ENCODE assay signal across 1 cellular context in the genomic region with DNA sequence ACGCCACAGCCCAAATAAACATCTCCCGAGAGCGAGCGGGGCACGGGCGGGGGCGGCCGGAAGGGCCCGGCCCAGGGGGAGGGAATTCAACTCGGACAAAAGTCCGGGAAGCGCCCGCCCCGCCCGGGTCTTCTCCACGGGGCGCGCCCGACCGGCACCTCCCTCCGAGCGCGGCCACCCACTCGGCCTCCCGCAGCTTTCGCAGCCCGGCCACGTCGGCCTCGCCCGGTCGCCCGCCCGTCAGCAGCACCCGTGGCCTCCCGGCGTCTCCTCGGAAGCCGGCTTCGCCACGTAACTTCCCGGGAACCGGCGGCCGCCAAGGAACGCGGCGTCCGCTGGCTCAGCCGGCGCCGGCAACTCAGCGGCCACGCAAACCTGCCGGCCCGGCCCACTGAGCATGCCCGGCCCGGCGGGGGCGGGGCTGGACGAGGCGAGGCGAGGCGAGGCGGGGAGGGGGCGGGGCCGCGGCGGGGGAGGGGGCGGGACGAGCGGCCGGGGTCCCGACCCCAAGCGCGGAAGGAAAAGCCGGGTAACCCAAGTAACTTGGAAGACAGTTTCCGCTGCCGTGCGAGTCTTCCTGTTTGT.
A peak's percentile ranks its signal among the peaks of the same experiment; 100 is the strongest.
TF ChIP-seq lines count a peak whose summit lies in the region.

A gene (minus strand): TSS at position 369 of the 585 bp plus-strand sequence. CDS start 440 bp downstream, outside the sequence.

TF ChIP-seq in HepG2, 621 proteins besides CTCF, POLR2A, EP300 and RAD21 (continued from another document and continues in another):
- TF ChIP-seq, protein P1, sequence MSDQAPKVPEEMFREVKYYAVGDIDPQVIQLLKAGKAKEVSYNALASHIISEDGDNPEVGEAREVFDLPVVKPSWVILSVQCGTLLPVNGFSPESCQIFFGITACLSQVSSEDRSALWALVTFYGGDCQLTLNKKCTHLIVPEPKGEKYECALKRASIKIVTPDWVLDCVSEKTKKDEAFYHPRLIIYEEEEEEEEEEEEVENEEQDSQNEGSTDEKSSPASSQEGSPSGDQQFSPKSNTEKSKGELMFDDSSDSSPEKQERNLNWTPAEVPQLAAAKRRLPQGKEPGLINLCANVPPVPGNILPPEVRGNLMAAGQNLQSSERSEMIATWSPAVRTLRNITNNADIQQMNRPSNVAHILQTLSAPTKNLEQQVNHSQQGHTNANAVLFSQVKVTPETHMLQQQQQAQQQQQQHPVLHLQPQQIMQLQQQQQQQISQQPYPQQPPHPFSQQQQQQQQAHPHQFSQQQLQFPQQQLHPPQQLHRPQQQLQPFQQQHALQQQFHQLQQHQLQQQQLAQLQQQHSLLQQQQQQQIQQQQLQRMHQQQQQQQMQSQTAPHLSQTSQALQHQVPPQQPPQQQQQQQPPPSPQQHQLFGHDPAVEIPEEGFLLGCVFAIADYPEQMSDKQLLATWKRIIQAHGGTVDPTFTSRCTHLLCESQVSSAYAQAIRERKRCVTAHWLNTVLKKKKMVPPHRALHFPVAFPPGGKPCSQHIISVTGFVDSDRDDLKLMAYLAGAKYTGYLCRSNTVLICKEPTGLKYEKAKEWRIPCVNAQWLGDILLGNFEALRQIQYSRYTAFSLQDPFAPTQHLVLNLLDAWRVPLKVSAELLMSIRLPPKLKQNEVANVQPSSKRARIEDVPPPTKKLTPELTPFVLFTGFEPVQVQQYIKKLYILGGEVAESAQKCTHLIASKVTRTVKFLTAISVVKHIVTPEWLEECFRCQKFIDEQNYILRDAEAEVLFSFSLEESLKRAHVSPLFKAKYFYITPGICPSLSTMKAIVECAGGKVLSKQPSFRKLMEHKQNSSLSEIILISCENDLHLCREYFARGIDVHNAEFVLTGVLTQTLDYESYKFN (CRISPR knock-in tag; conservative IDR thresholded peaks at IDR 0.05) = no peak
- TF ChIP-seq ZNF563 (CRISPR knock-in tag; IDR thresholded peaks at IDR 0.05) (peak; percentile 2; the same call in 1 of the 2 replicates), CAMTA2 (CRISPR knock-in tag; IDR thresholded peaks at IDR 0.05; ENCODE audit: borderline replicate concordance) (no peak), NFKBIZ (CRISPR knock-in tag; IDR thresholded peaks at IDR 0.05) (no peak), ZNF253 (CRISPR knock-in tag; IDR thresholded peaks at IDR 0.05; ENCODE audit: borderline replicate concordance) (no peak), SOX5 (CRISPR knock-in tag; IDR thresholded peaks at IDR 0.05; ENCODE audit: borderline replicate concordance) (no peak), PHF20 (CRISPR knock-in tag; IDR thresholded peaks at IDR 0.05) (no peak)
- TF ChIP-seq, protein P2, sequence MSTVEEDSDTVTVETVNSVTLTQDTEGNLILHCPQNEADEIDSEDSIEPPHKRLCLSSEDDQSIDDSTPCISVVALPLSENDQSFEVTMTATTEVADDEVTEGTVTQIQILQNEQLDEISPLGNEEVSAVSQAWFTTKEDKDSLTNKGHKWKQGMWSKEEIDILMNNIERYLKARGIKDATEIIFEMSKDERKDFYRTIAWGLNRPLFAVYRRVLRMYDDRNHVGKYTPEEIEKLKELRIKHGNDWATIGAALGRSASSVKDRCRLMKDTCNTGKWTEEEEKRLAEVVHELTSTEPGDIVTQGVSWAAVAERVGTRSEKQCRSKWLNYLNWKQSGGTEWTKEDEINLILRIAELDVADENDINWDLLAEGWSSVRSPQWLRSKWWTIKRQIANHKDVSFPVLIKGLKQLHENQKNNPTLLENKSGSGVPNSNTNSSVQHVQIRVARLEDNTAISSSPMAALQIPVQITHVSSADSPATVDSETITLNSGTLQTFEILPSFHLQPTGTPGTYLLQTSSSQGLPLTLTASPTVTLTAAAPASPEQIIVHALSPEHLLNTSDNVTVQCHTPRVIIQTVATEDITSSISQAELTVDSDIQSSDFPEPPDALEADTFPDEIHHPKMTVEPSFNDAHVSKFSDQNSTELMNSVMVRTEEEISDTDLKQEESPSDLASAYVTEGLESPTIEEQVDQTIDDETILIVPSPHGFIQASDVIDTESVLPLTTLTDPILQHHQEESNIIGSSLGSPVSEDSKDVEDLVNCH (CRISPR knock-in tag; IDR thresholded peaks at IDR 0.05) = no peak
- TF ChIP-seq, protein P3, sequence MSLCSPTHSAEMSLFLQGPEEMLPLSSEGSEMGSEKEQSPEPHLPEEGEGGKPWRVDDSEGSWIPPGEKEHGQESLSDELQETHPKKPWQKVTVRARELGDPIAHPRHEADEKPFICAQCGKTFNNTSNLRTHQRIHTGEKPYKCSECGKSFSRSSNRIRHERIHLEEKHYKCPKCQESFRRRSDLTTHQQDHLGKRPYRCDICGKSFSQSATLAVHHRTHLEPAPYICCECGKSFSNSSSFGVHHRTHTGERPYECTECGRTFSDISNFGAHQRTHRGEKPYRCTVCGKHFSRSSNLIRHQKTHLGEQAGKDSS (CRISPR knock-in tag; IDR thresholded peaks at IDR 0.05; ENCODE audit: borderline replicate concordance, low read depth) = no peak; the same call in 1 of the 2 replicates
- TF ChIP-seq, protein P4, sequence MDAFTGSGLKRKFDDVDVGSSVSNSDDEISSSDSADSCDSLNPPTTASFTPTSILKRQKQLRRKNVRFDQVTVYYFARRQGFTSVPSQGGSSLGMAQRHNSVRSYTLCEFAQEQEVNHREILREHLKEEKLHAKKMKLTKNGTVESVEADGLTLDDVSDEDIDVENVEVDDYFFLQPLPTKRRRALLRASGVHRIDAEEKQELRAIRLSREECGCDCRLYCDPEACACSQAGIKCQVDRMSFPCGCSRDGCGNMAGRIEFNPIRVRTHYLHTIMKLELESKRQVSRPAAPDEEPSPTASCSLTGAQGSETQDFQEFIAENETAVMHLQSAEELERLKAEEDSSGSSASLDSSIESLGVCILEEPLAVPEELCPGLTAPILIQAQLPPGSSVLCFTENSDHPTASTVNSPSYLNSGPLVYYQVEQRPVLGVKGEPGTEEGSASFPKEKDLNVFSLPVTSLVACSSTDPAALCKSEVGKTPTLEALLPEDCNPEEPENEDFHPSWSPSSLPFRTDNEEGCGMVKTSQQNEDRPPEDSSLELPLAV (CRISPR knock-in tag; conservative IDR thresholded peaks at IDR 0.05; ENCODE audit: low read depth) = no peak
- TF ChIP-seq, protein P5, sequence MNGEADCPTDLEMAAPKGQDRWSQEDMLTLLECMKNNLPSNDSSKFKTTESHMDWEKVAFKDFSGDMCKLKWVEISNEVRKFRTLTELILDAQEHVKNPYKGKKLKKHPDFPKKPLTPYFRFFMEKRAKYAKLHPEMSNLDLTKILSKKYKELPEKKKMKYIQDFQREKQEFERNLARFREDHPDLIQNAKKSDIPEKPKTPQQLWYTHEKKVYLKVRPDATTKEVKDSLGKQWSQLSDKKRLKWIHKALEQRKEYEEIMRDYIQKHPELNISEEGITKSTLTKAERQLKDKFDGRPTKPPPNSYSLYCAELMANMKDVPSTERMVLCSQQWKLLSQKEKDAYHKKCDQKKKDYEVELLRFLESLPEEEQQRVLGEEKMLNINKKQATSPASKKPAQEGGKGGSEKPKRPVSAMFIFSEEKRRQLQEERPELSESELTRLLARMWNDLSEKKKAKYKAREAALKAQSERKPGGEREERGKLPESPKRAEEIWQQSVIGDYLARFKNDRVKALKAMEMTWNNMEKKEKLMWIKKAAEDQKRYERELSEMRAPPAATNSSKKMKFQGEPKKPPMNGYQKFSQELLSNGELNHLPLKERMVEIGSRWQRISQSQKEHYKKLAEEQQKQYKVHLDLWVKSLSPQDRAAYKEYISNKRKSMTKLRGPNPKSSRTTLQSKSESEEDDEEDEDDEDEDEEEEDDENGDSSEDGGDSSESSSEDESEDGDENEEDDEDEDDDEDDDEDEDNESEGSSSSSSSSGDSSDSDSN (CRISPR knock-in tag; IDR thresholded peaks at IDR 0.05) = no peak; the same call in 1 of the 2 replicates
- TF ChIP-seq, protein P6, sequence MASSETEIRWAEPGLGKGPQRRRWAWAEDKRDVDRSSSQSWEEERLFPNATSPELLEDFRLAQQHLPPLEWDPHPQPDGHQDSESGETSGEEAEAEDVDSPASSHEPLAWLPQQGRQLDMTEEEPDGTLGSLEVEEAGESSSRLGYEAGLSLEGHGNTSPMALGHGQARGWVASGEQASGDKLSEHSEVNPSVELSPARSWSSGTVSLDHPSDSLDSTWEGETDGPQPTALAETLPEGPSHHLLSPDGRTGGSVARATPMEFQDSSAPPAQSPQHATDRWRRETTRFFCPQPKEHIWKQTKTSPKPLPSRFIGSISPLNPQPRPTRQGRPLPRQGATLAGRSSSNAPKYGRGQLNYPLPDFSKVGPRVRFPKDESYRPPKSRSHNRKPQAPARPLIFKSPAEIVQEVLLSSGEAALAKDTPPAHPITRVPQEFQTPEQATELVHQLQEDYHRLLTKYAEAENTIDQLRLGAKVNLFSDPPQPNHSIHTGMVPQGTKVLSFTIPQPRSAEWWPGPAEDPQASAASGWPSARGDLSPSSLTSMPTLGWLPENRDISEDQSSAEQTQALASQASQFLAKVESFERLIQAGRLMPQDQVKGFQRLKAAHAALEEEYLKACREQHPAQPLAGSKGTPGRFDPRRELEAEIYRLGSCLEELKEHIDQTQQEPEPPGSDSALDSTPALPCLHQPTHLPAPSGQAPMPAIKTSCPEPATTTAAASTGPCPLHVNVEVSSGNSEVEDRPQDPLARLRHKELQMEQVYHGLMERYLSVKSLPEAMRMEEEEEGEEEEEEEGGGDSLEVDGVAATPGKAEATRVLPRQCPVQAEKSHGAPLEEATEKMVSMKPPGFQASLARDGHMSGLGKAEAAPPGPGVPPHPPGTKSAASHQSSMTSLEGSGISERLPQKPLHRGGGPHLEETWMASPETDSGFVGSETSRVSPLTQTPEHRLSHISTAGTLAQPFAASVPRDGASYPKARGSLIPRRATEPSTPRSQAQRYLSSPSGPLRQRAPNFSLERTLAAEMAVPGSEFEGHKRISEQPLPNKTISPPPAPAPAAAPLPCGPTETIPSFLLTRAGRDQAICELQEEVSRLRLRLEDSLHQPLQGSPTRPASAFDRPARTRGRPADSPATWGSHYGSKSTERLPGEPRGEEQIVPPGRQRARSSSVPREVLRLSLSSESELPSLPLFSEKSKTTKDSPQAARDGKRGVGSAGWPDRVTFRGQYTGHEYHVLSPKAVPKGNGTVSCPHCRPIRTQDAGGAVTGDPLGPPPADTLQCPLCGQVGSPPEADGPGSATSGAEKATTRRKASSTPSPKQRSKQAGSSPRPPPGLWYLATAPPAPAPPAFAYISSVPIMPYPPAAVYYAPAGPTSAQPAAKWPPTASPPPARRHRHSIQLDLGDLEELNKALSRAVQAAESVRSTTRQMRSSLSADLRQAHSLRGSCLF (CRISPR knock-in tag; IDR thresholded peaks at IDR 0.05; ENCODE audit: borderline replicate concordance) = no peak
- TF ChIP-seq, protein P7, sequence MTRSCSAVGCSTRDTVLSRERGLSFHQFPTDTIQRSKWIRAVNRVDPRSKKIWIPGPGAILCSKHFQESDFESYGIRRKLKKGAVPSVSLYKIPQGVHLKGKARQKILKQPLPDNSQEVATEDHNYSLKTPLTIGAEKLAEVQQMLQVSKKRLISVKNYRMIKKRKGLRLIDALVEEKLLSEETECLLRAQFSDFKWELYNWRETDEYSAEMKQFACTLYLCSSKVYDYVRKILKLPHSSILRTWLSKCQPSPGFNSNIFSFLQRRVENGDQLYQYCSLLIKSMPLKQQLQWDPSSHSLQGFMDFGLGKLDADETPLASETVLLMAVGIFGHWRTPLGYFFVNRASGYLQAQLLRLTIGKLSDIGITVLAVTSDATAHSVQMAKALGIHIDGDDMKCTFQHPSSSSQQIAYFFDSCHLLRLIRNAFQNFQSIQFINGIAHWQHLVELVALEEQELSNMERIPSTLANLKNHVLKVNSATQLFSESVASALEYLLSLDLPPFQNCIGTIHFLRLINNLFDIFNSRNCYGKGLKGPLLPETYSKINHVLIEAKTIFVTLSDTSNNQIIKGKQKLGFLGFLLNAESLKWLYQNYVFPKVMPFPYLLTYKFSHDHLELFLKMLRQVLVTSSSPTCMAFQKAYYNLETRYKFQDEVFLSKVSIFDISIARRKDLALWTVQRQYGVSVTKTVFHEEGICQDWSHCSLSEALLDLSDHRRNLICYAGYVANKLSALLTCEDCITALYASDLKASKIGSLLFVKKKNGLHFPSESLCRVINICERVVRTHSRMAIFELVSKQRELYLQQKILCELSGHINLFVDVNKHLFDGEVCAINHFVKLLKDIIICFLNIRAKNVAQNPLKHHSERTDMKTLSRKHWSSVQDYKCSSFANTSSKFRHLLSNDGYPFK (CRISPR knock-in tag; IDR thresholded peaks at IDR 0.05; ENCODE audit: borderline replicate concordance) = no peak
- TF ChIP-seq, protein P8, sequence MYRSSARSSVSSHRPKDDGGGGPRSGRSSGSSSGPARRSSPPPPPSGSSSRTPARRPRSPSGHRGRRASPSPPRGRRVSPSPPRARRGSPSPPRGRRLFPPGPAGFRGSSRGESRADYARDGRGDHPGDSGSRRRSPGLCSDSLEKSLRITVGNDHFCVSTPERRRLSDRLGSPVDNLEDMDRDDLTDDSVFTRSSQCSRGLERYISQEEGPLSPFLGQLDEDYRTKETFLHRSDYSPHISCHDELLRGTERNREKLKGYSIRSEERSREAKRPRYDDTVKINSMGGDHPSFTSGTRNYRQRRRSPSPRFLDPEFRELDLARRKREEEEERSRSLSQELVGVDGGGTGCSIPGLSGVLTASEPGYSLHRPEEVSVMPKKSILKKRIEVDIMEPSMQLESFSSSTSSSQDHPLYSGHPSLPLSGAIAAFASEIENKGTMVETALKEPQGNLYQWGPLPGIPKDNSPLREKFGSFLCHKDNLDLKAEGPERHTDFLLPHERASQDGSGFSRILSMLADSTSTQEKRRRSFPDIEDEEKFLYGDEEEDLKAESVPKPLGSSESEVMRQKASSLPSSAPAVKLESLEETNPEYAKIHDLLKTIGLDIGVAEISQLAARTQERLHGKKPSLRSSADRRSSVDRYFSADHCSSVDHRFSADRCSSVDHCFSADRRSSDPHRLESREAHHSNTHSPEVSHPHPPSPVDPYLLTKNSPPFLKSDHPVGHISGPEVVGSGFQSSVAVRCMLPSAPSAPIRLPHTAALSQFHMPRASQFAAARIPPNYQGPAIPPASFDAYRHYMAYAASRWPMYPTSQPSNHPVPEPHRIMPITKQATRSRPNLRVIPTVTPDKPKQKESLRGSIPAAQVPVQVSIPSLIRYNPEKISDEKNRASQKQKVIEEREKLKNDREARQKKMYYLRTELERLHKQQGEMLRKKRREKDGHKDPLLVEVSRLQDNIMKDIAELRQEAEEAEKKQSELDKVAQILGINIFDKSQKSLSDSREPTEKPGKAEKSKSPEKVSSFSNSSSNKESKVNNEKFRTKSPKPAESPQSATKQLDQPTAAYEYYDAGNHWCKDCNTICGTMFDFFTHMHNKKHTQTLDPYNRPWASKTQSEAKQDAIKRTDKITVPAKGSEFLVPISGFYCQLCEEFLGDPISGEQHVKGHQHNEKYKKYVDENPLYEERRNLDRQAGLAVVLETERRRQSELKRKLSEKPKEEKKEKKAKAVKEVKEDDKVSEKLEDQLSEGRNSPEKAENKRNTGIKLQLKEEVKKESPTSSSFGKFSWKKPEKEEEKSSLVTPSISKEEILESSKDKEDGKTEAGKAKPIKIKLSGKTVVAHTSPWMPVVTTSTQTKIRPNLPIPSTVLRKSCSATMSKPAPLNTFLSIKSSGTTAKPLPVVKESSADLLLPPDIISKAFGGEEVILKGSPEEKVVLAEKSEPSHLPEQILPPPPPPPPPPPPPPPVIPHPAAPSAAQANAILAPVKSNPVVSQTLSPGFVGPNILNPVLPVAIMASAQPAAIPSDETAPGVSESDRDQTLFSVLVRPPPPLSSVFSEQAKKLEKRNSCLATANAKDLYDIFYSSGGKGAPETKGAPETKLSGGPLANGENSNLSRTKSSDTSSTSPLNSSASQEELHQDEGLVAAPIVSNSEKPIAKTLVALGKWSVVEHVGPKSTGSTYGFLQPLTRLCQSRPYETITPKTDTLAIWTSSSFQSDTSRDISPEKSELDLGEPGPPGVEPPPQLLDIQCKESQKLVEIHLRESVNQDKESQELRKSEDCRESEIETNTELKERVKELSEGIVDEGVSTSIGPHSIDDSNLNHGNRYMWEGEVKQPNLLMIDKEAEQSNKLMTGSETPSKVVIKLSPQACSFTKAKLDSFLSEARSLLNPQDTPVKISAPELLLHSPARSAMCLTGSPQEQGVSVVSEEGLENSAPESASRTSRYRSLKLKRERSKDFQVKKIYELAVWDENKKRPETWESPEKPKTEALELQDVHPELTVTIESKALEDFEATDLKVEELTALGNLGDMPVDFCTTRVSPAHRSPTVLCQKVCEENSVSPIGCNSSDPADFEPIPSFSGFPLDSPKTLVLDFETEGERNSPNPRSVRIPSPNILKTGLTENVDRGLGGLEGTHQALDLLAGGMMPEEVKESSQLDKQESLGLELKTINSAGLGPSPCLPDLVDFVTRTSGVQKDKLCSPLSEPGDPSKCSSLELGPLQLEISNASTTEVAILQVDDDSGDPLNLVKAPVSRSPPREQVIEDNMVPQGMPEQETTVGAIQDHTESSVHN (CRISPR knock-in tag; IDR thresholded peaks at IDR 0.05) = no peak
